ENCODE assay signal across 12 cellular contexts in genomic region chr13:28337196-28338045, GRCh38.
DNase-seq lines count a peak whose midpoint lies in the region; ATAC-seq, FAIRE-seq and TF ChIP-seq lines count a peak whose summit lies in the region.
"Had no signal": no experiment of that assay in that cellular context is flagged by ENCODE, and none has a peak within 500 bp of the region (broad histone marks: within the 10 kb centered on the region; RNA-seq: fewer than 3 reads in every experiment).

No MANE protein-coding gene starts in this region.

- peaks cover 25% of the 10 kb centered on the region for H3K4me1 ChIP-seq in right cardiac atrium (ENCODE audit: control insufficient read depth, insufficient read depth, low read length)

- intact Hi-C loops in right cardiac atrium (cut with DNase I) = loop anchor here in 1 of 4 donors (10.0 kb wide), 1 partner anchor 147 kb away; no protein-coding TSS in a partner anchor

- DNase-seq in NCI-H1105 treated with DMSO at 0.1 percent for 48 hours (lab: John Stamatoyannopoulos, UW) (peak; percentile 48), NCI-H1105 (lab: John Stamatoyannopoulos, UW) (no peak), brain microvascular endothelial cell (peak; percentile 87), right cardiac atrium (no peak), urothelium cell line (ENCODE audit: low spot score) (peak; percentile 27), DMS79 treated with DMSO at 0.1 percent for 48 hours (lab: John Stamatoyannopoulos, UW) (no peak), HUDEP-2 (lab: John Stamatoyannopoulos, UW; ENCODE audit: unreplicated experiment in 76 of 76) (no peak)
- no peak for DNase-seq in stimulated activated naive CD4-positive, alpha-beta T cell (lab: John Stamatoyannopoulos, UW)
- DNase-seq: 8988T; activated effector memory CD4-positive, alpha-beta T cell treated with Interleukin-2 at 50 U/mL for 16 hours; NCI-H187 treated with DMSO at 0.1 percent for 48 hours had no signal

- H3K36me3 ChIP-seq in brain microvascular endothelial cell (replicated peaks) = no peaks in the 10 kb centered on the region

- H3K27me3 ChIP-seq in brain microvascular endothelial cell (replicated peaks) (no peaks in the 10 kb centered on the region), right cardiac atrium (ENCODE audit: control insufficient read depth, insufficient read depth) (no peaks in the 10 kb centered on the region)

- H3K9me3 ChIP-seq in right cardiac atrium (ENCODE audit: control insufficient read depth, low read length) = no peaks in the 10 kb centered on the region

- in situ Hi-C loops in brain microvascular endothelial cell (cut with HindIII; ENCODE audit: low pct_ligation_motif_present, low sequenced_read_pairs) = no loop called here

- peak; percentile 32 to 49 for ATAC-seq in right cardiac atrium

- 27% methylated on average over 4 of the region's 4 CpGs for WGBS in right cardiac atrium

- peak overlapping the region; percentile 84 for H3K27ac ChIP-seq in brain microvascular endothelial cell
- H3K27ac ChIP-seq in right cardiac atrium (ENCODE audit: low read length) = peak overlapping the region; percentile 86
- H3K27ac ChIP-seq: HL-60 had no signal

- H3K4me3 ChIP-seq in brain microvascular endothelial cell (ENCODE audit: low read depth, low read length) (no peak overlapping the region), right cardiac atrium (ENCODE audit: low read length) (no peak overlapping the region)

- FAIRE-seq in urothelium cell line (lab: Jason Lieb, UNC) = no peak

- TF ChIP-seq CTCF in brain microvascular endothelial cell (IDR thresholded peaks at IDR 0.05; ENCODE audit: low read depth, low read length, missing control alignments) = no peak

Comparison
In these comparisons a context has a peak if more than half of its experiments do, and no peak if none do; other contexts are left out.
1. DNase-seq: peak in NCI-H1105 treated with DMSO at 0.1 percent for 48 hours (single experiment), brain microvascular endothelial cell (single experiment) and urothelium cell line (single experiment); none in NCI-H1105 (single experiment), right cardiac atrium (0 of 3), stimulated activated naive CD4-positive, alpha-beta T cell (0 of 6), DMS79 treated with DMSO at 0.1 percent for 48 hours (single experiment) and HUDEP-2 (0 of 76).